ENCODE assay signal across 1 cellular context in the genomic region with DNA sequence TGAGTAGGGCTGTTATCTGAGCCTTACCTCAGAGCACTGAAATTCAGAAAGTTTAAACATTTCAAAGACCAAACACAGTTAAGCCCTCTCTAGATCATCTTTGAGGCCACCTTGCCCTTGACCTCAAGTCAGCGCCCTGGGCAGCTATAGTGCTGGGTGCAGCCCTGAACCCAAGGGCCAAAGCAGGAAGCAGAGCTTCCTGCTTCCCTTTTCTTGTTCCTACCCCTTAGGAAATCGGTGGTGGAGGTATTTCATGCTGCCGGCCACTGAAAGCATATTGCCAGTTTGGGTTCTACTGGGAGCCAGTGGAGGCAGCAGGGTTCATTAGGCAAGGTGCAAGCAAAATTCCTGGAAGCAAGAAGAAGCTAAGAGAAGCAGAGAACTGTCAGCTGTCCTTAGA.
TF ChIP-seq lines count a peak whose summit lies in the region.

No MANE protein-coding gene starts in this region.

TF ChIP-seq in WTC11, 78 proteins besides CTCF, POLR2A, EP300 and RAD21 (continued from another document):
- TF ChIP-seq, protein P1, sequence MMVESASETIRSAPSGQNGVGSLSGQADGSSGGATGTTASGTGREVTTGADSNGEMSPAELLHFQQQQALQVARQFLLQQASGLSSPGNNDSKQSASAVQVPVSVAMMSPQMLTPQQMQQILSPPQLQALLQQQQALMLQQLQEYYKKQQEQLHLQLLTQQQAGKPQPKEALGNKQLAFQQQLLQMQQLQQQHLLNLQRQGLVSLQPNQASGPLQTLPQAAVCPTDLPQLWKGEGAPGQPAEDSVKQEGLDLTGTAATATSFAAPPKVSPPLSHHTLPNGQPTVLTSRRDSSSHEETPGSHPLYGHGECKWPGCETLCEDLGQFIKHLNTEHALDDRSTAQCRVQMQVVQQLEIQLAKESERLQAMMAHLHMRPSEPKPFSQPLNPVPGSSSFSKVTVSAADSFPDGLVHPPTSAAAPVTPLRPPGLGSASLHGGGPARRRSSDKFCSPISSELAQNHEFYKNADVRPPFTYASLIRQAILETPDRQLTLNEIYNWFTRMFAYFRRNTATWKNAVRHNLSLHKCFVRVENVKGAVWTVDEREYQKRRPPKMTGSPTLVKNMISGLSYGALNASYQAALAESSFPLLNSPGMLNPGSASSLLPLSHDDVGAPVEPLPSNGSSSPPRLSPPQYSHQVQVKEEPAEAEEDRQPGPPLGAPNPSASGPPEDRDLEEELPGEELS (CRISPR knock-in tag; IDR thresholded peaks at IDR 0.05), result no peak
- TF ChIP-seq, protein P2, sequence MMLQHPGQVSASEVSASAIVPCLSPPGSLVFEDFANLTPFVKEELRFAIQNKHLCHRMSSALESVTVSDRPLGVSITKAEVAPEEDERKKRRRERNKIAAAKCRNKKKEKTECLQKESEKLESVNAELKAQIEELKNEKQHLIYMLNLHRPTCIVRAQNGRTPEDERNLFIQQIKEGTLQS (CRISPR knock-in tag; conservative IDR thresholded peaks at IDR 0.05), result no peak
- TF ChIP-seq, protein P3, sequence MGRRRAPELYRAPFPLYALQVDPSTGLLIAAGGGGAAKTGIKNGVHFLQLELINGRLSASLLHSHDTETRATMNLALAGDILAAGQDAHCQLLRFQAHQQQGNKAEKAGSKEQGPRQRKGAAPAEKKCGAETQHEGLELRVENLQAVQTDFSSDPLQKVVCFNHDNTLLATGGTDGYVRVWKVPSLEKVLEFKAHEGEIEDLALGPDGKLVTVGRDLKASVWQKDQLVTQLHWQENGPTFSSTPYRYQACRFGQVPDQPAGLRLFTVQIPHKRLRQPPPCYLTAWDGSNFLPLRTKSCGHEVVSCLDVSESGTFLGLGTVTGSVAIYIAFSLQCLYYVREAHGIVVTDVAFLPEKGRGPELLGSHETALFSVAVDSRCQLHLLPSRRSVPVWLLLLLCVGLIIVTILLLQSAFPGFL (CRISPR knock-in tag; IDR thresholded peaks at IDR 0.05; ENCODE audit: borderline replicate concordance), result no peak
- TF ChIP-seq, protein P4, sequence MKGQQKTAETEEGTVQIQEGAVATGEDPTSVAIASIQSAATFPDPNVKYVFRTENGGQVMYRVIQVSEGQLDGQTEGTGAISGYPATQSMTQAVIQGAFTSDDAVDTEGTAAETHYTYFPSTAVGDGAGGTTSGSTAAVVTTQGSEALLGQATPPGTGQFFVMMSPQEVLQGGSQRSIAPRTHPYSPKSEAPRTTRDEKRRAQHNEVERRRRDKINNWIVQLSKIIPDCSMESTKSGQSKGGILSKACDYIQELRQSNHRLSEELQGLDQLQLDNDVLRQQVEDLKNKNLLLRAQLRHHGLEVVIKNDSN (CRISPR knock-in tag; IDR thresholded peaks at IDR 0.05), result no peak
- TF ChIP-seq KAT7 (CRISPR knock-in tag; IDR thresholded peaks at IDR 0.05; ENCODE audit: borderline replicate concordance), result no peak
- TF ChIP-seq PRRX2 (CRISPR knock-in tag; IDR thresholded peaks at IDR 0.05), result no peak
- TF ChIP-seq ZNF121 (CRISPR knock-in tag; IDR thresholded peaks at IDR 0.05), result no peak
- no peak for TF ChIP-seq NFE2L1 (CRISPR knock-in tag; IDR thresholded peaks at IDR 0.05)
- no peak for TF ChIP-seq TEAD4 (CRISPR knock-in tag; IDR thresholded peaks at IDR 0.05)
- TF ChIP-seq RORB (CRISPR knock-in tag; IDR thresholded peaks at IDR 0.05), result no peak
- no peak for TF ChIP-seq IRF2 (CRISPR knock-in tag; IDR thresholded peaks at IDR 0.05; ENCODE audit: borderline replicate concordance, low read depth)
- TF ChIP-seq, protein P5, sequence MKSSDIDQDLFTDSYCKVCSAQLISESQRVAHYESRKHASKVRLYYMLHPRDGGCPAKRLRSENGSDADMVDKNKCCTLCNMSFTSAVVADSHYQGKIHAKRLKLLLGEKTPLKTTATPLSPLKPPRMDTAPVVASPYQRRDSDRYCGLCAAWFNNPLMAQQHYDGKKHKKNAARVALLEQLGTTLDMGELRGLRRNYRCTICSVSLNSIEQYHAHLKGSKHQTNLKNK (CRISPR knock-in tag; IDR thresholded peaks at IDR 0.05), result no peak
- TF ChIP-seq CREM (CRISPR knock-in tag; IDR thresholded peaks at IDR 0.05), result no peak
- TF ChIP-seq, protein P6, sequence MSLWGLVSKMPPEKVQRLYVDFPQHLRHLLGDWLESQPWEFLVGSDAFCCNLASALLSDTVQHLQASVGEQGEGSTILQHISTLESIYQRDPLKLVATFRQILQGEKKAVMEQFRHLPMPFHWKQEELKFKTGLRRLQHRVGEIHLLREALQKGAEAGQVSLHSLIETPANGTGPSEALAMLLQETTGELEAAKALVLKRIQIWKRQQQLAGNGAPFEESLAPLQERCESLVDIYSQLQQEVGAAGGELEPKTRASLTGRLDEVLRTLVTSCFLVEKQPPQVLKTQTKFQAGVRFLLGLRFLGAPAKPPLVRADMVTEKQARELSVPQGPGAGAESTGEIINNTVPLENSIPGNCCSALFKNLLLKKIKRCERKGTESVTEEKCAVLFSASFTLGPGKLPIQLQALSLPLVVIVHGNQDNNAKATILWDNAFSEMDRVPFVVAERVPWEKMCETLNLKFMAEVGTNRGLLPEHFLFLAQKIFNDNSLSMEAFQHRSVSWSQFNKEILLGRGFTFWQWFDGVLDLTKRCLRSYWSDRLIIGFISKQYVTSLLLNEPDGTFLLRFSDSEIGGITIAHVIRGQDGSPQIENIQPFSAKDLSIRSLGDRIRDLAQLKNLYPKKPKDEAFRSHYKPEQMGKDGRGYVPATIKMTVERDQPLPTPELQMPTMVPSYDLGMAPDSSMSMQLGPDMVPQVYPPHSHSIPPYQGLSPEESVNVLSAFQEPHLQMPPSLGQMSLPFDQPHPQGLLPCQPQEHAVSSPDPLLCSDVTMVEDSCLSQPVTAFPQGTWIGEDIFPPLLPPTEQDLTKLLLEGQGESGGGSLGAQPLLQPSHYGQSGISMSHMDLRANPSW (CRISPR knock-in tag; conservative IDR thresholded peaks at IDR 0.05; ENCODE audit: low read depth), result no peak
- TF ChIP-seq, protein P7, sequence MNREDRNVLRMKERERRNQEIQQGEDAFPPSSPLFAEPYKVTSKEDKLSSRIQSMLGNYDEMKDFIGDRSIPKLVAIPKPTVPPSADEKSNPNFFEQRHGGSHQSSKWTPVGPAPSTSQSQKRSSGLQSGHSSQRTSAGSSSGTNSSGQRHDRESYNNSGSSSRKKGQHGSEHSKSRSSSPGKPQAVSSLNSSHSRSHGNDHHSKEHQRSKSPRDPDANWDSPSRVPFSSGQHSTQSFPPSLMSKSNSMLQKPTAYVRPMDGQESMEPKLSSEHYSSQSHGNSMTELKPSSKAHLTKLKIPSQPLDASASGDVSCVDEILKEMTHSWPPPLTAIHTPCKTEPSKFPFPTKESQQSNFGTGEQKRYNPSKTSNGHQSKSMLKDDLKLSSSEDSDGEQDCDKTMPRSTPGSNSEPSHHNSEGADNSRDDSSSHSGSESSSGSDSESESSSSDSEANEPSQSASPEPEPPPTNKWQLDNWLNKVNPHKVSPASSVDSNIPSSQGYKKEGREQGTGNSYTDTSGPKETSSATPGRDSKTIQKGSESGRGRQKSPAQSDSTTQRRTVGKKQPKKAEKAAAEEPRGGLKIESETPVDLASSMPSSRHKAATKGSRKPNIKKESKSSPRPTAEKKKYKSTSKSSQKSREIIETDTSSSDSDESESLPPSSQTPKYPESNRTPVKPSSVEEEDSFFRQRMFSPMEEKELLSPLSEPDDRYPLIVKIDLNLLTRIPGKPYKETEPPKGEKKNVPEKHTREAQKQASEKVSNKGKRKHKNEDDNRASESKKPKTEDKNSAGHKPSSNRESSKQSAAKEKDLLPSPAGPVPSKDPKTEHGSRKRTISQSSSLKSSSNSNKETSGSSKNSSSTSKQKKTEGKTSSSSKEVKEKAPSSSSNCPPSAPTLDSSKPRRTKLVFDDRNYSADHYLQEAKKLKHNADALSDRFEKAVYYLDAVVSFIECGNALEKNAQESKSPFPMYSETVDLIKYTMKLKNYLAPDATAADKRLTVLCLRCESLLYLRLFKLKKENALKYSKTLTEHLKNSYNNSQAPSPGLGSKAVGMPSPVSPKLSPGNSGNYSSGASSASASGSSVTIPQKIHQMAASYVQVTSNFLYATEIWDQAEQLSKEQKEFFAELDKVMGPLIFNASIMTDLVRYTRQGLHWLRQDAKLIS (CRISPR knock-in tag; IDR thresholded peaks at IDR 0.05; ENCODE audit: borderline replicate concordance), result no peak
- no peak for TF ChIP-seq MYBL2 (CRISPR knock-in tag; IDR thresholded peaks at IDR 0.05)
- TF ChIP-seq ZNF671 (CRISPR knock-in tag; IDR thresholded peaks at IDR 0.05), result no peak
- no peak for TF ChIP-seq NFATC4 (CRISPR knock-in tag; IDR thresholded peaks at IDR 0.05)
